In the genomic region with DNA sequence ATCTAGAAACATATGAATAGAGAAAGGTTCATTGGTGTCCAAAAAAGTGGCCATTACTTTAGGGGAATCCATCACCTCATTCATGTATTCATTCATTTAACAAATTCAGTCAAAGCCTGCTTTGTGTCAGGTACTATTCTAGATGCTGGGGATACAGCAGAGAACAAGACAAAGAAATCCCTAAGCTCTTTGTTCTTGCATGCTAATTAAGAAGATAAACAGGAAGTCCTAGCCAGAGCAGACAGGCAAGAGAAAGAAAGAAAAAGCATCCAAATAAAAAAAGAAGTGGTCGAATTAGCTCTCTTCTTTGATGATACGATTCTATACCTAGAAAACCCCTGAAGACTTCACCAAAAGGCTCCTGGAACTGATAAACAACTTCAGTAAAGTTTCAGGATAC, we compare ENCODE assay signal across 14 cellular contexts. TPM values are rescaled to one million over a fixed set of nuclear protein-coding genes. Genes with fewer than 3 reads are reported as not detected.
DNase-seq lines count a peak whose midpoint lies in the region; ATAC-seq, FAIRE-seq and TF ChIP-seq lines count a peak whose summit lies in the region.
"Had no signal": no experiment of that assay in that cellular context is flagged by ENCODE, and none has a peak within 500 bp of the region (broad histone marks: within the 10 kb centered on the region; RNA-seq: fewer than 3 reads in every experiment).

No MANE protein-coding gene starts in this region.

- no peaks in the 10 kb centered on the region for H3K9me3 Mint-ChIP-seq in CD8-positive, alpha-beta memory T cell
- no peaks in the 10 kb centered on the region for H3K9me3 Mint-ChIP-seq in T-helper 2 cell treated with Interferon-gamma antibody and Interleukin-4, amounts not matched to agents 5 μg/mL and 100 μg/mL, for 36 hours

- no peaks in the 10 kb centered on the region for H3K36me3 Mint-ChIP-seq in CD8-positive, alpha-beta memory T cell
- H3K36me3 Mint-ChIP-seq in T-helper 2 cell treated with Interferon-gamma antibody and Interleukin-4, amounts not matched to agents 5 μg/mL and 100 μg/mL, for 36 hours (ENCODE audit: low read depth): no peaks in the 10 kb centered on the region

- peak overlapping the region in 5 of 7 donors; percentile 4 to 69 (median 21) for H3K4me3 Mint-ChIP-seq in CD8-positive, alpha-beta memory T cell
- H3K4me3 Mint-ChIP-seq in T-helper 2 cell treated with Interferon-gamma antibody and Interleukin-4, amounts not matched to agents 5 μg/mL and 100 μg/mL, for 36 hours: peak overlapping the region; percentile 40

- H3K27ac ChIP-seq in CD8-positive, alpha-beta memory T cell (ENCODE audit: low read depth, low read length): no peak overlapping the region
- no peak overlapping the region for H3K27ac ChIP-seq in tibial artery
- H3K27ac ChIP-seq: esophagus muscularis mucosa had no signal

- ATAC-seq in GM19023 (IDR thresholded peaks at IDR 0.05; ENCODE audit: unreplicated experiment): peak; percentile 84
- peak; percentile 71 for ATAC-seq in HG02884 (IDR thresholded peaks at IDR 0.05; ENCODE audit: unreplicated experiment)
- no peak for ATAC-seq in HG03108 (IDR thresholded peaks at IDR 0.05; ENCODE audit: unreplicated experiment)

- POLR2A ChIA-PET in CD8-positive, alpha-beta memory T cell (lab: Charles Lee): no interaction called here

- no peak for FAIRE-seq in GM19239 (lab: Jason Lieb, UNC)
- FAIRE-seq: G401.6, small intestine had no signal

- H3K36me3 ChIP-seq in CD8-positive, alpha-beta memory T cell (ENCODE audit: insufficient read depth, low read length): no peaks in the 10 kb centered on the region
- H3K36me3 ChIP-seq in tibial artery: no peaks in the 10 kb centered on the region
- H3K36me3 ChIP-seq: esophagus muscularis mucosa had no signal

- peaks cover 5% of the 10 kb centered on the region for H3K4me1 ChIP-seq in CD8-positive, alpha-beta memory T cell (ENCODE audit: insufficient read depth, low read length)
- no peaks in the 10 kb centered on the region for H3K4me1 ChIP-seq in tibial artery
- H3K4me1 ChIP-seq: esophagus muscularis mucosa had no signal

- H3K9me3 ChIP-seq in CD8-positive, alpha-beta memory T cell (ENCODE audit: low read length): no peaks in the 10 kb centered on the region
- no peaks in the 10 kb centered on the region for H3K9me3 ChIP-seq in tibial artery
- H3K9me3 ChIP-seq: esophagus muscularis mucosa had no signal

- H3K4me3 ChIP-seq in CD8-positive, alpha-beta memory T cell (ENCODE audit: low read length): no peak overlapping the region
- no peak overlapping the region for H3K4me3 ChIP-seq in tibial artery
- H3K4me3 ChIP-seq: esophagus muscularis mucosa had no signal

- H3K27ac Mint-ChIP-seq in CD8-positive, alpha-beta memory T cell: peak overlapping the region in 6 of 8 donors; percentile 4 to 69 (median 42)
- peak overlapping the region; percentile 24 for H3K27ac Mint-ChIP-seq in T-helper 2 cell treated with Interferon-gamma antibody and Interleukin-4, amounts not matched to agents 5 μg/mL and 100 μg/mL, for 36 hours

- peaks cover 0 to 6% of the 10 kb centered on the region in 2 donors for H3K27me3 Mint-ChIP-seq in CD8-positive, alpha-beta memory T cell
- H3K27me3 Mint-ChIP-seq in T-helper 2 cell treated with Interferon-gamma antibody and Interleukin-4, amounts not matched to agents 5 μg/mL and 100 μg/mL, for 36 hours (ENCODE audit: low read depth): peaks cover 6% of the 10 kb centered on the region

- CTCF ChIA-PET in CD8-positive, alpha-beta memory T cell (lab: Charles Lee): interaction anchor here (1.2 to 2.6 kb wide), 2 partner anchors 12 to 68 kb away, joined by 3 to 7 read pairs; a partner anchor contains a TSS

- DNase-seq in CD8-positive, alpha-beta memory T cell: no peak
- DNase-seq in T-helper 2 cell treated with Interferon-gamma antibody and Interleukin-4, amounts not matched to agents 5 μg/mL and 100 μg/mL, for 36 hours (ENCODE audit: low spot score): no peak
- DNase-seq in NCI-H2107 treated with DMSO at 0.1 percent for 48 hours (lab: John Stamatoyannopoulos, UW; ENCODE audit: unreplicated experiment): no peak
- no peak for DNase-seq in tibial artery
- no peak for DNase-seq in GM19239 (ENCODE audit: insufficient read length, low spot score)
- DNase-seq: amniotic stem cell, NCI-H1092 treated with DMSO at 0.1 percent for 48 hours, NCI-H524 treated with DMSO at 0.1 percent for 48 hours, small intestine had no signal

- H3K27me3 ChIP-seq in CD8-positive, alpha-beta memory T cell (ENCODE audit: insufficient read depth, low read length, poor library complexity, severe bottlenecking): no peaks in the 10 kb centered on the region
- H3K27me3 ChIP-seq in tibial artery: no peaks in the 10 kb centered on the region
- H3K27me3 ChIP-seq: esophagus muscularis mucosa had no signal

- H3K4me1 Mint-ChIP-seq in CD8-positive, alpha-beta memory T cell: peaks cover 7 to 14% (median 10%) of the 10 kb centered on the region in 3 donors
- H3K4me1 Mint-ChIP-seq in T-helper 2 cell treated with Interferon-gamma antibody and Interleukin-4, amounts not matched to agents 5 μg/mL and 100 μg/mL, for 36 hours (ENCODE audit: low read depth): peaks cover 20% of the 10 kb centered on the region

- intact Hi-C loops in tibial artery (cut with DNase I; ENCODE audit: low total_unique reads): no loop called here

- no peak for TF ChIP-seq CTCF in tibial artery (IDR thresholded peaks at IDR 0.05)

RNA-seq across cellular contexts. Expression of a gene that starts 12.4 kb away (rescaled TPM):
- 10 to 100 TPM; 14.7 to 16.3 TPM for total RNA-seq in CD8-positive, alpha-beta memory T cell
- 10.7 TPM for polyA plus RNA-seq in CD8-positive, alpha-beta memory T cell
